Comparison of ENCODE assay signal across 13 cellular contexts in genomic region chrX:123771449-123772064, GRCh38. TPM values are rescaled to one million over a fixed set of nuclear protein-coding genes. Genes with fewer than 3 reads are reported as not detected.
DNase-seq lines count a peak whose midpoint lies in the region; ATAC-seq, FAIRE-seq and TF ChIP-seq lines count a peak whose summit lies in the region.
"Had no signal": no experiment of that assay in that cellular context is flagged by ENCODE, and none has a peak within 500 bp of the region (broad histone marks: within the 10 kb centered on the region; RNA-seq: fewer than 3 reads in every experiment).

No MANE protein-coding gene starts in this region.

- no peak overlapping the region for H3K4me3 ChIP-seq in ascending aorta
- H3K4me3 ChIP-seq: PC-9 had no signal

- no peaks in the 10 kb centered on the region for H3K9me3 ChIP-seq in ascending aorta

- ATAC-seq in GM21423 (IDR thresholded peaks at IDR 0.05; ENCODE audit: unreplicated experiment) (peak; percentile 97), HG03139 (IDR thresholded peaks at IDR 0.05; ENCODE audit: unreplicated experiment) (peak; percentile 94), left lobe of liver (peak; percentile 53), GM18502 (IDR thresholded peaks at IDR 0.05; ENCODE audit: poor library complexity, unreplicated experiment) (no peak), HG03439 (IDR thresholded peaks at IDR 0.05; ENCODE audit: unreplicated experiment) (no peak)
- ATAC-seq: right cardiac atrium had no signal

- no peaks in the 10 kb centered on the region for H3K27me3 ChIP-seq in ascending aorta

- DNase-seq in GM18507 (ENCODE audit: extremely low spot score, insufficient read length, low read depth) (no peak), left lobe of liver (ENCODE audit: low spot score) (no peak), GM12891 (ENCODE audit: insufficient read length, low spot score) (no peak), ascending aorta (ENCODE audit: low spot score in 2 of 2) (no peak)
- DNase-seq: activated CD4-positive, alpha-beta T cell treated with anti-CD3 and anti-CD28 coated beads for 4 hours; AML-193; PC-9; right cardiac atrium had no signal

- H3K27ac ChIP-seq in ascending aorta = no peak overlapping the region
- H3K27ac ChIP-seq: PC-9 had no signal

- FAIRE-seq in GM18507 (lab: Jason Lieb, UNC) (peak; percentile 73), GM12891 (lab: Jason Lieb, UNC) (no peak)
- FAIRE-seq: HTR-8/SVneo had no signal

- no peaks in the 10 kb centered on the region for H3K4me1 ChIP-seq in ascending aorta

- intact Hi-C loops in ascending aorta (cut with DNase I) = no loop called here

- no peak for TF ChIP-seq POLR2A in GM12891 (IDR thresholded peaks at IDR 0.05; ENCODE audit: low read depth, low read length)

- H3K36me3 ChIP-seq in ascending aorta = no peaks in the 10 kb centered on the region

- no peak for TF ChIP-seq CTCF in ascending aorta (IDR thresholded peaks at IDR 0.05)

TF ChIP-seq in GM12891, 5 proteins besides CTCF, POLR2A, EP300 and RAD21:
- TF ChIP-seq POU2F2 (IDR thresholded peaks at IDR 0.05; ENCODE audit: low read depth, low read length) (no peak), SPI1 (IDR thresholded peaks at IDR 0.05; ENCODE audit: low read depth, low read length) (no peak), PAX5 (IDR thresholded peaks at IDR 0.05; ENCODE audit: insufficient read depth, low read length, severe bottlenecking) (no peak), TAF1 (IDR thresholded peaks at IDR 0.05; ENCODE audit: low read depth, low read length) (no peak), POLR2AphosphoS5 (IDR thresholded peaks at IDR 0.05; ENCODE audit: low read depth, low read length) (no peak)

RNA-seq across cellular contexts. Expression of gene THOC2, which starts 38.7 kb away (rescaled TPM):
- total RNA-seq in left lobe of liver (20.0 TPM), ascending aorta (33.5 TPM)
- 38.1 TPM for polyA plus RNA-seq in GM12891 (2012; ENCODE audit: low read depth, missing spikeins)

Comparison
In these comparisons a context has a peak if more than half of its experiments do, and no peak if none do; other contexts are left out.
1. ATAC-seq: peak in GM21423 (single experiment), HG03139 (single experiment) and left lobe of liver (single experiment); none in GM18502 (single experiment) and HG03439 (single experiment).